In the genomic region with DNA sequence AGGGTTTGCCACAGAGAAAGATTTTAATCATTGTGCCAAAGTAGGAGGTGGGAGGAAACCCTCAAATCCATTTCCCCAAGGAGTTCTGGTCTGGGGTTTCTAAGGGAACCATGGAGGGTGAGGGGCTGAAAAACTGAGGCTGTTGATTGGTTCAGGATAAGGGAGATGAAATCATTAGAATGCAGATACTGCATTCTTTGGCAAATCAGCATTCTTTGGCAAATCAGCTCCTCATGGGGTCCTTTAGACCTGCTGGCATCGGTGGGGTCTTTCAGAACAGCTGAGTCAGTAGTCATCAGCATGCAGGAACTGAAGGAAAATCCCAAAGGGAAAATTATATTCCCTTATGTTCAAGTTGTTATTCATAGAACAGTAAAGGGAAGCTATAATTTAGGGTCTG, we compare ENCODE assay signal across 24 cellular contexts.
DNase-seq lines count a peak whose midpoint lies in the region; ATAC-seq and TF ChIP-seq lines count a peak whose summit lies in the region.
"Had no signal": no experiment of that assay in that cellular context is flagged by ENCODE, and none has a peak within 500 bp of the region (broad histone marks: within the 10 kb centered on the region; RNA-seq: fewer than 3 reads in every experiment).

No MANE protein-coding gene starts in this region.

- TF ChIP-seq CTCF in A673 (conservative IDR thresholded peaks at IDR 0.05; ENCODE audit: low read depth, low read length) = no peak
- no peak for TF ChIP-seq CTCF in H9 (conservative IDR thresholded peaks at IDR 0.05)
- TF ChIP-seq CTCF in WTC11 (IDR thresholded peaks at IDR 0.05) = no peak
- no peak for TF ChIP-seq CTCF in osteoblast (IDR thresholded peaks at IDR 0.05; ENCODE audit: extremely low read depth, low read depth, low read length)
- TF ChIP-seq CTCF in GM10248 (IDR thresholded peaks at IDR 0.05; ENCODE audit: control extremely low read depth, extremely low read depth, low read depth, missing control alignments) = no peak

- no peak overlapping the region for H3K56ac ChIP-seq in H9 (ENCODE audit: insufficient read length, low read depth, low read length)

- DNase-seq in A673 (ENCODE audit: low spot score) = peak; percentile 40
- DNase-seq in H9 = no peak
- no peak for DNase-seq in WTC11 (ENCODE audit: low spot score)
- DNase-seq in iPS-NIHi11 (ENCODE audit: low spot score) = peak; percentile 11
- no peak for DNase-seq in osteoblast (ENCODE audit: insufficient read length, low spot score, missing footprints)
- no peak for DNase-seq in GM10248 (ENCODE audit: extremely low spot score)
- DNase-seq: AML-193; CD4-positive, alpha-beta T cell; DMS53; HCEC 1CT; MM.1S; NCI-H1694; NCI-H2081; NCI-H2171 treated with DMSO at 0.1 percent for 48 hours; NCI-H526; OCI-M1; Peyer's patch; SHP77 treated with DMSO at 0.1 percent for 48 hours; T-helper 17 cell had no signal

- no peak overlapping the region for H3T11ph ChIP-seq in H9 (ENCODE audit: low read length)

- no CpG with 5 or more reads among the region's 1 CpG for WGBS in H9 (ENCODE audit: extremely low coverage, insufficient read length, low lambda C conversion rate)

- H3K9me3 ChIP-seq in A673 (ENCODE audit: low read depth, low read length, poor library complexity, severe bottlenecking) (no peaks in the 10 kb centered on the region), H9 (ENCODE audit: control insufficient read depth, low read depth, low read length) (no peaks in the 10 kb centered on the region), osteoblast (ENCODE audit: low read depth, low read length) (peaks cover 2% of the 10 kb centered on the region)
- H3K9me3 ChIP-seq: BLaER1 treated with 17β-estradiol and CSF1 and Interleukin-3, amounts not matched to agents 10 nM and 100 nM; Peyer's patch had no signal

- H3K4me3 ChIP-seq in A673 (ENCODE audit: low read depth, low read length, poor library complexity, severe bottlenecking) = no peak overlapping the region
- H3K4me3 ChIP-seq in osteoblast (ENCODE audit: insufficient read depth, low read length) = no peak overlapping the region
- H3K4me3 ChIP-seq: BLaER1 treated with 17β-estradiol and CSF1 and Interleukin-3, amounts not matched to agents 10 nM and 100 nM; Peyer's patch had no signal

- H4K8ac ChIP-seq in H9 (replicated peaks; ENCODE audit: insufficient read length, low read depth, low read length) = no peak overlapping the region

- H2BK5ac ChIP-seq in H9 (ENCODE audit: insufficient read length, low read length) = no peak overlapping the region

- no peak overlapping the region for H2BK20ac ChIP-seq in H9 (ENCODE audit: low read depth, low read length, poor library complexity, severe bottlenecking)

- no peak overlapping the region for H3K18ac ChIP-seq in H9 (ENCODE audit: insufficient read length, low read depth, low read length)

- intact Hi-C loops in A673 (cut with micrococcal nuclease; ENCODE audit: unreplicated experiment) = no loop called here

- H3K4me2 ChIP-seq in H9 (ENCODE audit: insufficient read depth, insufficient read length, low read length) (no peak overlapping the region), osteoblast (ENCODE audit: insufficient read depth, low read length) (no peak overlapping the region)
- H3K4me2 ChIP-seq: BLaER1 treated with 17β-estradiol and CSF1 and Interleukin-3, amounts not matched to agents 10 nM and 100 nM; KMS-11 had no signal

- H4K91ac ChIP-seq in H9 (ENCODE audit: insufficient read length, low read depth, low read length) = no peak overlapping the region

- H4K20me1 ChIP-seq in H9 (ENCODE audit: control insufficient read depth, insufficient read depth, insufficient read length) = no peaks in the 10 kb centered on the region
- H4K20me1 ChIP-seq in osteoblast (ENCODE audit: insufficient read depth, low read length) = no peaks in the 10 kb centered on the region
- H4K20me1 ChIP-seq: BLaER1 treated with 17β-estradiol and CSF1 and Interleukin-3, amounts not matched to agents 10 nM and 100 nM had no signal

- H3K27me3 ChIP-seq in A673 (replicated peaks; ENCODE audit: insufficient read depth, low read depth, low read length, poor library complexity) (no peaks in the 10 kb centered on the region), H9 (ENCODE audit: insufficient read depth, low read length) (no peaks in the 10 kb centered on the region), osteoblast (ENCODE audit: insufficient read depth, low read length) (no peaks in the 10 kb centered on the region)
- H3K27me3 ChIP-seq: BLaER1 treated with 17β-estradiol and CSF1 and Interleukin-3, amounts not matched to agents 10 nM and 100 nM; Peyer's patch had no signal

- H2BK12ac ChIP-seq in H9 (ENCODE audit: insufficient read length, low read depth, low read length) = no peak overlapping the region

- H2BK120ac ChIP-seq in H9 (ENCODE audit: low read depth, low read length, poor library complexity, severe bottlenecking) = no peak overlapping the region

- no peaks in the 10 kb centered on the region for H3K4me1 ChIP-seq in A673 (ENCODE audit: insufficient read depth, low read length, poor library complexity, severe bottlenecking)
- H3K4me1 ChIP-seq in H9 (ENCODE audit: insufficient read depth, low read length) = peaks cover 7% of the 10 kb centered on the region; the same call in 1 of the 2 replicates
- no peaks in the 10 kb centered on the region for H3K4me1 ChIP-seq in osteoblast (ENCODE audit: insufficient read depth, low read length)
- H3K4me1 ChIP-seq: BLaER1 treated with 17β-estradiol and CSF1 and Interleukin-3, amounts not matched to agents 10 nM and 100 nM; Peyer's patch had no signal

- no peaks in the 10 kb centered on the region for H3K79me1 ChIP-seq in H9 (ENCODE audit: insufficient read depth, low read depth, low read length, poor library complexity, severe bottlenecking)

- H4K5ac ChIP-seq in H9 (ENCODE audit: insufficient read length, low read depth, low read length) = no peak overlapping the region

- no peak overlapping the region for H3K4ac ChIP-seq in H9 (ENCODE audit: low read depth, low read length)

- H2AFZ ChIP-seq in H9 (ENCODE audit: low read length) (peak overlapping the region; percentile 48), osteoblast (ENCODE audit: low read length) (no peak overlapping the region)

- peaks cover 0 to 6% of the 10 kb centered on the region in 2 experiments; a peak in 4 of 5 replicates for H3K9me3 Mint-ChIP-seq in H9
- peaks cover 14% of the 10 kb centered on the region for H3K9me3 Mint-ChIP-seq in WTC11

- no peak overlapping the region for H3K23ac ChIP-seq in H9 (ENCODE audit: insufficient read length, low read depth, low read length)

- H3K36me3 ChIP-seq in A673 (ENCODE audit: insufficient read depth, low read length, poor library complexity, severe bottlenecking) (no peaks in the 10 kb centered on the region), osteoblast (ENCODE audit: insufficient read depth, low read length) (no peaks in the 10 kb centered on the region)
- H3K36me3 ChIP-seq: BLaER1 treated with 17β-estradiol and CSF1 and Interleukin-3, amounts not matched to agents 10 nM and 100 nM; Peyer's patch had no signal

- H3K36me3 Mint-ChIP-seq in H9 (ENCODE audit: insufficient read depth in 1 of 3, low read depth in 3 of 3) (peaks cover 0 to 7% (median 0%) of the 10 kb centered on the region in 3 experiments; a peak in 3 of 7 replicates), WTC11 (no peaks in the 10 kb centered on the region)
- H3K36me3 Mint-ChIP-seq: IgD-negative memory B cell had no signal

- CTCF ChIA-PET in A673 (lab: Charles Lee) = no interaction called here
- CTCF ChIA-PET in WTC11 (lab: Charles Lee) = interaction anchor here (0.5 kb wide), 1 partner anchor 587 kb away, joined by 7 read pairs; no protein-coding TSS in a partner anchor
- CTCF ChIA-PET in GM10248 (lab: Yijun Ruan, JAX) = no interaction called here

- ATAC-seq in WTC11 (peak; percentile 93), GM21526 (IDR thresholded peaks at IDR 0.05; ENCODE audit: low FRiP score, unreplicated experiment) (no peak)
- ATAC-seq: SK-N-SH treated with all-trans-retinoic acid at 6 μM for 48 hours, T-helper 17 cell had no signal

- H3K79me2 ChIP-seq in H9 (ENCODE audit: insufficient read depth, low read length) (no peaks in the 10 kb centered on the region), osteoblast (ENCODE audit: insufficient read depth, low read length) (no peaks in the 10 kb centered on the region)

- no peak overlapping the region for H3K14ac ChIP-seq in H9 (ENCODE audit: insufficient read depth, low read length)

- no peak overlapping the region for H2AK5ac ChIP-seq in H9 (ENCODE audit: insufficient read length, low read length)

- H3K4me3 Mint-ChIP-seq in H9 (no peak overlapping the region), WTC11 (no peak overlapping the region)
- H3K4me3 Mint-ChIP-seq: CD4-positive, alpha-beta T cell; IgD-negative memory B cell; T-helper 17 cell had no signal

- H3K23me2 ChIP-seq in H9 (ENCODE audit: insufficient read length, low read depth, low read length, poor library complexity, severe bottlenecking) = no peaks in the 10 kb centered on the region

- BruUV-seq in A673 (replicated peaks; lab: Mats Ljungman, UMichigan) = no TSS peak

- H3K27me3 Mint-ChIP-seq in H9 (ENCODE audit: low read depth) (no peaks in the 10 kb centered on the region), WTC11 (ENCODE audit: low read depth) (no peaks in the 10 kb centered on the region)
- H3K27me3 Mint-ChIP-seq: CD4-positive, alpha-beta T cell; IgD-negative memory B cell; T-helper 17 cell had no signal

- H3K27ac ChIP-seq in A673 (ENCODE audit: low read depth, low read length, poor library complexity, severe bottlenecking) (no peak overlapping the region), H9 (ENCODE audit: insufficient read length, low read depth, low read length) (no peak overlapping the region), osteoblast (ENCODE audit: low read depth, low read length) (no peak overlapping the region)
- H3K27ac ChIP-seq: BLaER1 treated with 17β-estradiol and CSF1 and Interleukin-3, amounts not matched to agents 10 nM and 100 nM; KMS-11; Peyer's patch had no signal

- POLR2A ChIA-PET in A673 (lab: Charles Lee; ENCODE audit: low non-redundant PET) (no interaction called here), WTC11 (lab: Charles Lee) (no interaction called here), GM10248 (lab: Yijun Ruan, JAX) (no interaction called here)

- peak overlapping the region in 2 of 3 experiments; percentile 26 to 71; a peak in 2 of 7 replicates for H3K27ac Mint-ChIP-seq in H9
- no peak overlapping the region for H3K27ac Mint-ChIP-seq in WTC11
- H3K27ac Mint-ChIP-seq: CD4-positive, alpha-beta T cell; IgD-negative memory B cell; T-helper 17 cell had no signal

- no peak overlapping the region for H3K9ac ChIP-seq in H9 (ENCODE audit: extremely low read depth, insufficient read length, low read length)
- H3K9ac ChIP-seq: BLaER1 treated with 17β-estradiol and CSF1 and Interleukin-3, amounts not matched to agents 10 nM and 100 nM; KMS-11 had no signal

- peaks cover 11% of the 10 kb centered on the region in 2 experiments for H3K4me1 Mint-ChIP-seq in H9
- peaks cover 12% of the 10 kb centered on the region for H3K4me1 Mint-ChIP-seq in WTC11
- H3K4me1 Mint-ChIP-seq: IgD-negative memory B cell, T-helper 17 cell had no signal

- H2BK15ac ChIP-seq in H9 (ENCODE audit: low read depth, low read length) = no peak overlapping the region

TF ChIP-seq in WTC11, 78 proteins besides CTCF, POLR2A, EP300 and RAD21:
- TF ChIP-seq ZNF423 (CRISPR knock-in tag; IDR thresholded peaks at IDR 0.05) = no peak
- TF ChIP-seq HMGA2 (CRISPR knock-in tag; IDR thresholded peaks at IDR 0.05) = no peak
- TF ChIP-seq CREM (CRISPR knock-in tag; IDR thresholded peaks at IDR 0.05) = no peak
TF ChIP-seq in WTC11: peak in this region for 0.

Comparison
In these comparisons a context has a peak if more than half of its experiments do, and no peak if none do; other contexts are left out.
1. DNase-seq: peak in A673 (single experiment) and iPS-NIHi11 (single experiment); none in H9 (single experiment), WTC11 (single experiment), osteoblast (single experiment) and GM10248 (single experiment).